Comparison of ENCODE assay signal across 12 cellular contexts in the genomic region with DNA sequence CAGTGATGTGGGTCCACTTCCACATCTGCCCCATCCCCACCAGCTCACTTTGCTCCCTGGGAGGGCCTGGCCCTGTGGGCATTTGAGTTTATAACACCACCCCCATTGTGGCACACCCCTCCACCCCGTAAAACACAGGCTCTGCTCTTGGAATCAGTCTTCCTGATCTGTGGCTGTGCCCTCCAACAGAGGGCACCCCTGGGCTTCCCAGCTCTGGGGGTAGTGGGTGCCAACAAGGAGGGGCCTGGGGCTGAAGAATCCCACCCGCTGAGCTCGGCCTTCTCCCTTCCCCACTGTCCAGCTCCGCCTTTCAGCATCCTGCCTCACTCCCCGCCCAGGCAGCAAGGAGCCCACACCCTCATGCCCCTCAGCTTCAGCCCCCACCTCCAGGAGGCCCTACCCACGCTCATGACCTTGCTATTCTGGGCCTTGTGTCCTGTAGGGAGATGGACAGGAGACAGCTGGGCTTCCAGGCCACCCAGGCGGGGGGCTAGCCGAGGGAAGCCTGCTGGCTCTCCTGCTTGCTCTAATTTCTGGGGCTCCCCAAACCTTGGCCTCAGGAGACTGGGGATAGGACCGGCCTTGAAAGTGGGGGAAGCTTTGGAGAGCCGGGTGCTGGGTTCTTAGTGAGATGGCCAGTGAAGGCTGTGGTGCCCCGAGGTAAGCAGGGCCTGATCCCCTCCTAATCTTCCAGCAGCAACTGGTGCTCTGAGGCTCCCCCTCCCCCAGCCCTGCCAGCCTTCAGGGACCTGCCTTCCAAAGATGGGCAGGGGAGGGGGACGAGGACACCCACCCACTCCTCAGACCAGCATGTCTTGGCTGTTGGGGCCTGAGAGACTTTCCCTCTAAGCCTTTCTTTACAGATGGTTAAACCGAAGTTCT. TPM values are rescaled to one million over a fixed set of nuclear protein-coding genes. Genes with fewer than 3 reads are reported as not detected.
DNase-seq lines count a peak whose midpoint lies in the region; ATAC-seq, FAIRE-seq and TF ChIP-seq lines count a peak whose summit lies in the region.
"Had no signal": no experiment of that assay in that cellular context is flagged by ENCODE, and none has a peak within 500 bp of the region (broad histone marks: within the 10 kb centered on the region; RNA-seq: fewer than 3 reads in every experiment).

No MANE protein-coding gene starts in this region.

- TF ChIP-seq CTCF in HepG2 (CRISPR knock-in tag; IDR thresholded peaks at IDR 0.05), result peak; percentile 54
- TF ChIP-seq CTCF in right lobe of liver (IDR thresholded peaks at IDR 0.05), result no peak
- no peak for TF ChIP-seq CTCF in osteocyte (IDR thresholded peaks at IDR 0.05)

- in situ Hi-C loops in HepG2 (cut with HindIII; ENCODE audit: extremely low pct_ligation_motif_present, low pct_unique_long_range_greater_than_20kb), result no loop called here

- H3K4me3 Mint-ChIP-seq in osteocyte (ENCODE audit: unreplicated experiment), result no peak overlapping the region
- H3K4me3 Mint-ChIP-seq: activated T-cell treated with anti-CD3 and anti-CD28 coated beads, Interleukin-2, amount 50 U/mL, for 72 hours had no signal

- H3K27ac ChIP-seq in HepG2 (ENCODE audit: extremely low read length, insufficient read depth, low read length) (no peak overlapping the region), right lobe of liver (no peak overlapping the region)

- TF ChIP-seq POLR2A in HepG2 (IDR thresholded peaks at IDR 0.05; ENCODE audit: insufficient read depth in 1 of 2, low read depth in 2 of 2, low read length in 2 of 2), result peak in 1 of 2 experiments; percentile 20; a peak in 1 of 4 replicates
- TF ChIP-seq POLR2A in right lobe of liver (IDR thresholded peaks at IDR 0.05), result no peak

- no peaks in the 10 kb centered on the region for H3K79me2 ChIP-seq in HepG2 (ENCODE audit: insufficient read depth, low read length)

- no peak overlapping the region for H3K4me2 ChIP-seq in HepG2 (ENCODE audit: low read depth, low read length)

- H3K4me1 Mint-ChIP-seq in osteocyte (ENCODE audit: unreplicated experiment), result peaks cover 9% of the 10 kb centered on the region

- no peaks in the 10 kb centered on the region for H3K27me3 ChIP-seq in HepG2 (ENCODE audit: control insufficient read depth in 1 of 2, insufficient read depth in 2 of 2, low read length in 2 of 2)
- no peaks in the 10 kb centered on the region for H3K27me3 ChIP-seq in right lobe of liver

- no peak overlapping the region for H2AFZ ChIP-seq in HepG2 (ENCODE audit: low read length)

- FAIRE-seq in HepG2 (lab: Jason Lieb, UNC), result no peak
- FAIRE-seq: keratinocyte had no signal

- CTCF ChIA-PET in HepG2 (lab: Yijun Ruan, JAX; ENCODE audit: low intra/inter-chr PET ratio, low total read pairs), result interaction anchor here (2.9 kb wide), 1 partner anchor 70 kb away, joined by 32 read pairs; no protein-coding TSS in a partner anchor

- H3K4me3 ChIP-seq in HepG2 (replicated peaks in 1 of 3; ENCODE audit: insufficient read depth in 1 of 3, low read depth in 2 of 3, low read length in 3 of 3), result no peak overlapping the region
- no peak overlapping the region for H3K4me3 ChIP-seq in right lobe of liver
- H3K4me3 ChIP-seq: mucosa of descending colon had no signal

- TF ChIP-seq EP300 in HepG2 (IDR thresholded peaks at IDR 0.05; ENCODE audit: low read depth in 2 of 2, low read length in 2 of 2) (no peak), HepG2 (CRISPR knock-in tag; IDR thresholded peaks at IDR 0.05; ENCODE audit: borderline replicate concordance) (no peak)

- H3K27me3 Mint-ChIP-seq in osteocyte (ENCODE audit: unreplicated experiment), result no peaks in the 10 kb centered on the region

- no peaks in the 10 kb centered on the region for H4K20me1 ChIP-seq in HepG2 (ENCODE audit: insufficient read depth, low read length)

- no peak for TF ChIP-seq RAD21 in HepG2 (CRISPR knock-in tag; IDR thresholded peaks at IDR 0.05)

- H3K9me3 Mint-ChIP-seq in osteocyte (ENCODE audit: unreplicated experiment), result no peaks in the 10 kb centered on the region
- H3K9me3 Mint-ChIP-seq: activated T-cell treated with anti-CD3 and anti-CD28 coated beads, Interleukin-2, amount 50 U/mL, for 72 hours had no signal

- DNase-seq in HepG2 (ENCODE audit: low spot score), result no peak
- no peak for DNase-seq in right lobe of liver
- peak; percentile 13 for DNase-seq in cerebellar cortex (ENCODE audit: low spot score)
- DNase-seq in osteocyte (ENCODE audit: extremely low spot score, unreplicated experiment), result no peak
- DNase-seq in SW 1271 (lab: John Stamatoyannopoulos, UW), result no peak
- DNase-seq: activated CD4-positive, alpha-beta T cell treated with anti-CD3 and anti-CD28 coated beads for 4 hours; activated T-cell treated with anti-CD3 and anti-CD28 coated beads, Interleukin-2, amount 50 U/mL, for 72 hours; mucosa of descending colon; NCI-H1694 had no signal

- POLR2A ChIA-PET in HepG2 (lab: Yijun Ruan, JAX), result interaction anchor here (0.8 to 3.2 kb wide), 3 partner anchors 10 to 52 kb away, joined by 3 to 15 read pairs (median 4); partner anchors contain the start of gene SH2B1

- no peak overlapping the region for H3K27ac Mint-ChIP-seq in osteocyte (ENCODE audit: unreplicated experiment)
- H3K27ac Mint-ChIP-seq: activated T-cell treated with anti-CD3 and anti-CD28 coated beads, Interleukin-2, amount 50 U/mL, for 72 hours had no signal

- H3K4me1 ChIP-seq in HepG2 (ENCODE audit: insufficient read depth, low read length), result no peaks in the 10 kb centered on the region
- peaks cover 0 to 6% (median 3%) of the 10 kb centered on the region in 4 donors for H3K4me1 ChIP-seq in right lobe of liver

- H3K9me3 ChIP-seq in HepG2 (ENCODE audit: low read length) (no peaks in the 10 kb centered on the region), right lobe of liver (no peaks in the 10 kb centered on the region)
- H3K9me3 ChIP-seq: mucosa of descending colon had no signal

- 90% methylated on average over 13 of the region's 13 CpGs for WGBS in HepG2 (ENCODE audit: low lambda C conversion rate)
- WGBS in right lobe of liver (ENCODE audit: insufficient coverage, low coverage, low lambda C conversion rate, missing lambda C conversion rate), result 41% methylated on average over 2 of the region's 13 CpGs

- BruUV-seq in HepG2 (replicated peaks; lab: Mats Ljungman, UMichigan), result no TSS peak

- H3K36me3 Mint-ChIP-seq in osteocyte (ENCODE audit: unreplicated experiment), result peaks cover 7% of the 10 kb centered on the region

- intact Hi-C loops in HepG2 (cut with micrococcal nuclease; ENCODE audit: unreplicated experiment), result no loop called here
- intact Hi-C loops in right lobe of liver (cut with DNase I), result no loop called here

- peaks cover 29 to 41% of the 10 kb centered on the region in 2 experiments; a peak in 4 of 5 replicates for H3K36me3 ChIP-seq in HepG2 (replicated peaks in 1 of 2; ENCODE audit: control insufficient read depth in 1 of 2, insufficient read depth in 2 of 2, low read length in 2 of 2)
- peaks cover 0 to 9% (median 6%) of the 10 kb centered on the region in 4 donors for H3K36me3 ChIP-seq in right lobe of liver

- no peak for ATAC-seq in HepG2
- no peak for ATAC-seq in right lobe of liver
- ATAC-seq in HG03045 (IDR thresholded peaks at IDR 0.05; ENCODE audit: unreplicated experiment), result no peak
- ATAC-seq: activated T-cell treated with anti-CD3 and anti-CD28 coated beads, Interleukin-2, amount 50 U/mL, for 72 hours; HCT116; mucosa of descending colon had no signal

- no peak overlapping the region for H3K9ac ChIP-seq in HepG2 (ENCODE audit: insufficient read depth, low read depth, low read length)

RNA-seq across cellular contexts. Expression of gene ATP2A1, which starts 2.9 kb away (rescaled TPM):
- 0.70 and 3.2 TPM in 2 replicates for total RNA-seq in HepG2 (2016; rRNA removed; fragmentation: Illumina TruSeq; extraction: Trizol)
- total RNA-seq in HepG2 (2016; cell fraction: cytosol; rRNA removed; fragmentation: Illumina TruSeq; extraction: Trizol; ENCODE audit: low read depth), result 1.1 and 1.9 TPM in 2 replicates
- 0.30 and 2.0 TPM in 2 replicates for total RNA-seq in HepG2 (2016; cell fraction: insoluble cytoplasmic fraction; rRNA removed; fragmentation: Illumina TruSeq; extraction: Trizol)
- 0.65 and 1.3 TPM in 2 replicates for total RNA-seq in HepG2 (2016; cell fraction: membrane; rRNA removed; fragmentation: Illumina TruSeq; extraction: Trizol)
- total RNA-seq in HepG2 (2016; cell fraction: nucleus; rRNA removed; fragmentation: Illumina TruSeq; extraction: Trizol), result 4.8 and 6.9 TPM in 2 replicates
- 12.5 and 16.4 TPM in 2 replicates for polyA plus RNA-seq in HepG2 (2011; rRNA removed)
- polyA plus RNA-seq in HepG2 (2011; cell fraction: cytosol; rRNA removed), result 2.7 and 2.9 TPM in 2 replicates
- polyA plus RNA-seq in HepG2 (2011; cell fraction: nucleus; rRNA removed), result 149 and 332 TPM in 2 replicates
- 31.5 and 57.2 TPM in 2 replicates for polyA plus RNA-seq in HepG2 (2012)
- polyA plus RNA-seq in HepG2 (2016; cell fraction: cytosol; fragmentation: Illumina TruSeq; extraction: Trizol; ENCODE audit: low read depth), result 0.51 TPM in 2 replicates
- 1.3 and 1.5 TPM in 2 replicates for polyA plus RNA-seq in HepG2 (2016; cell fraction: insoluble cytoplasmic fraction; fragmentation: Illumina TruSeq; extraction: Trizol; ENCODE audit: low read depth)
- 0.87 and 1.9 TPM in 2 replicates for polyA plus RNA-seq in HepG2 (2016; cell fraction: membrane; fragmentation: Illumina TruSeq; extraction: Trizol; ENCODE audit: low read depth)
- 55.1 and 58.0 TPM in 2 replicates for polyA plus RNA-seq in HepG2 (2016; cell fraction: nucleus; fragmentation: Illumina TruSeq; extraction: Trizol; ENCODE audit: insufficient read depth, low read depth)
- polyA minus RNA-seq in HepG2 (2011; rRNA and poly(A)+ RNA removed; ENCODE audit: low replicate concordance), result 1.4 and 6.4 TPM in 2 replicates
- 0.59 and 1.4 TPM in 2 replicates for polyA minus RNA-seq in HepG2 (2011; cell fraction: cytosol; rRNA and poly(A)+ RNA removed)
- 26.7 and 30.8 TPM in 2 replicates for polyA minus RNA-seq in HepG2 (2011; cell fraction: nucleus; rRNA and poly(A)+ RNA removed)
- 1 to 10 TPM in 2 of 6 experiments, under 1 TPM in 4; 0.42 to 3.6 (median 0.77) TPM for total RNA-seq in right lobe of liver
- 0.42 and 0.64 TPM in 2 replicates for total RNA-seq in osteocyte

RNA-seq across cellular contexts. Expression of gene SH2B1, which starts 11.7 kb away (rescaled TPM):
- total RNA-seq in HepG2 (2016; rRNA removed; fragmentation: Illumina TruSeq; extraction: Trizol) (15.6 and 23.3 TPM in 2 replicates), right lobe of liver (10 to 100 TPM; 13.2 to 27.1 (median 20.6) TPM), osteocyte (57.9 and 60.7 TPM in 2 replicates)
- 22.5 and 27.1 TPM in 2 replicates for total RNA-seq in HepG2 (2016; cell fraction: cytosol; rRNA removed; fragmentation: Illumina TruSeq; extraction: Trizol; ENCODE audit: low read depth)
- 13.4 and 24.5 TPM in 2 replicates for total RNA-seq in HepG2 (2016; cell fraction: insoluble cytoplasmic fraction; rRNA removed; fragmentation: Illumina TruSeq; extraction: Trizol)
- 16.3 and 21.4 TPM in 2 replicates for total RNA-seq in HepG2 (2016; cell fraction: membrane; rRNA removed; fragmentation: Illumina TruSeq; extraction: Trizol)
- total RNA-seq in HepG2 (2016; cell fraction: nucleus; rRNA removed; fragmentation: Illumina TruSeq; extraction: Trizol), result 30.1 and 30.6 TPM in 2 replicates
- 30.8 and 40.2 TPM in 2 replicates for polyA plus RNA-seq in HepG2 (2011; rRNA removed)
- polyA plus RNA-seq in HepG2 (2011; cell fraction: cytosol; rRNA removed), result 15.2 and 19.8 TPM in 2 replicates
- polyA plus RNA-seq in HepG2 (2011; cell fraction: nucleus; rRNA removed), result 198 and 224 TPM in 2 replicates
- 35.0 and 37.6 TPM in 2 replicates for polyA plus RNA-seq in HepG2 (2012)
- polyA plus RNA-seq in HepG2 (2016; cell fraction: cytosol; fragmentation: Illumina TruSeq; extraction: Trizol; ENCODE audit: low read depth), result 4.3 and 6.0 TPM in 2 replicates
- 18.0 and 21.1 TPM in 2 replicates for polyA plus RNA-seq in HepG2 (2016; cell fraction: insoluble cytoplasmic fraction; fragmentation: Illumina TruSeq; extraction: Trizol; ENCODE audit: low read depth)
- 12.3 and 13.6 TPM in 2 replicates for polyA plus RNA-seq in HepG2 (2016; cell fraction: membrane; fragmentation: Illumina TruSeq; extraction: Trizol; ENCODE audit: low read depth)
- polyA plus RNA-seq in HepG2 (2016; cell fraction: nucleus; fragmentation: Illumina TruSeq; extraction: Trizol; ENCODE audit: insufficient read depth, low read depth), result 82.4 and 89.4 TPM in 2 replicates
- 44.5 and 55.4 TPM in 2 replicates for polyA minus RNA-seq in HepG2 (2011; rRNA and poly(A)+ RNA removed; ENCODE audit: low replicate concordance)
- polyA minus RNA-seq in HepG2 (2011; cell fraction: cytosol; rRNA and poly(A)+ RNA removed), result 10.5 and 11.6 TPM in 2 replicates
- 36.8 and 48.6 TPM in 2 replicates for polyA minus RNA-seq in HepG2 (2011; cell fraction: nucleus; rRNA and poly(A)+ RNA removed)

RNA-seq across cellular contexts. Expression of gene TUFM, which starts 29.2 kb away (rescaled TPM):
- total RNA-seq in HepG2 (2016; rRNA removed; fragmentation: Illumina TruSeq; extraction: Trizol), result 138 and 298 TPM in 2 replicates
- 52.9 and 59.0 TPM in 2 replicates for total RNA-seq in HepG2 (2016; cell fraction: cytosol; rRNA removed; fragmentation: Illumina TruSeq; extraction: Trizol; ENCODE audit: low read depth)
- 109 and 318 TPM in 2 replicates for total RNA-seq in HepG2 (2016; cell fraction: insoluble cytoplasmic fraction; rRNA removed; fragmentation: Illumina TruSeq; extraction: Trizol)
- total RNA-seq in HepG2 (2016; cell fraction: membrane; rRNA removed; fragmentation: Illumina TruSeq; extraction: Trizol), result 97.9 and 102 TPM in 2 replicates
- 269 and 303 TPM in 2 replicates for total RNA-seq in HepG2 (2016; cell fraction: nucleus; rRNA removed; fragmentation: Illumina TruSeq; extraction: Trizol)
- polyA plus RNA-seq in HepG2 (2011; rRNA removed), result 189 and 206 TPM in 2 replicates
- polyA plus RNA-seq in HepG2 (2011; cell fraction: cytosol; rRNA removed), result 123 and 178 TPM in 2 replicates
- 404 and 487 TPM in 2 replicates for polyA plus RNA-seq in HepG2 (2011; cell fraction: nucleus; rRNA removed)
- 180 and 205 TPM in 2 replicates for polyA plus RNA-seq in HepG2 (2012)
- polyA plus RNA-seq in HepG2 (2016; cell fraction: cytosol; fragmentation: Illumina TruSeq; extraction: Trizol; ENCODE audit: low read depth), result 69.4 and 72.1 TPM in 2 replicates
- polyA plus RNA-seq in HepG2 (2016; cell fraction: insoluble cytoplasmic fraction; fragmentation: Illumina TruSeq; extraction: Trizol; ENCODE audit: low read depth), result 150 and 184 TPM in 2 replicates
- 99.2 and 107 TPM in 2 replicates for polyA plus RNA-seq in HepG2 (2016; cell fraction: membrane; fragmentation: Illumina TruSeq; extraction: Trizol; ENCODE audit: low read depth)
- 673 and 742 TPM in 2 replicates for polyA plus RNA-seq in HepG2 (2016; cell fraction: nucleus; fragmentation: Illumina TruSeq; extraction: Trizol; ENCODE audit: insufficient read depth, low read depth)
- 135 and 165 TPM in 2 replicates for polyA minus RNA-seq in HepG2 (2011; rRNA and poly(A)+ RNA removed; ENCODE audit: low replicate concordance)
- polyA minus RNA-seq in HepG2 (2011; cell fraction: cytosol; rRNA and poly(A)+ RNA removed), result 69.4 and 75.9 TPM in 2 replicates
- polyA minus RNA-seq in HepG2 (2011; cell fraction: nucleus; rRNA and poly(A)+ RNA removed), result 56.7 and 63.5 TPM in 2 replicates
- 100 to 1,000 TPM; 103 to 169 (median 141) TPM for total RNA-seq in right lobe of liver
- 122 and 132 TPM in 2 replicates for total RNA-seq in osteocyte

RNA-seq across cellular contexts. Expression of gene RABEP2, which starts 49.7 kb away (rescaled TPM):
- total RNA-seq in HepG2 (2016; rRNA removed; fragmentation: Illumina TruSeq; extraction: Trizol) (16.1 and 18.4 TPM in 2 replicates), right lobe of liver (10 to 100 TPM in 2 of 6 experiments, 1 to 10 TPM in 4; 5.0 to 21.0 (median 9.1) TPM), osteocyte (19.3 and 20.0 TPM in 2 replicates)
- total RNA-seq in HepG2 (2016; cell fraction: cytosol; rRNA removed; fragmentation: Illumina TruSeq; extraction: Trizol; ENCODE audit: low read depth), result 2.9 and 3.6 TPM in 2 replicates
- 13.9 and 19.6 TPM in 2 replicates for total RNA-seq in HepG2 (2016; cell fraction: insoluble cytoplasmic fraction; rRNA removed; fragmentation: Illumina TruSeq; extraction: Trizol)
- total RNA-seq in HepG2 (2016; cell fraction: membrane; rRNA removed; fragmentation: Illumina TruSeq; extraction: Trizol), result 7.5 and 8.4 TPM in 2 replicates
- total RNA-seq in HepG2 (2016; cell fraction: nucleus; rRNA removed; fragmentation: Illumina TruSeq; extraction: Trizol), result 10.2 and 11.4 TPM in 2 replicates
- polyA plus RNA-seq in HepG2 (2011; rRNA removed), result 10.8 and 12.4 TPM in 2 replicates
- 8.5 and 13.3 TPM in 2 replicates for polyA plus RNA-seq in HepG2 (2011; cell fraction: cytosol; rRNA removed)
- polyA plus RNA-seq in HepG2 (2011; cell fraction: nucleus; rRNA removed), result 28.2 and 32.3 TPM in 2 replicates
- 5.7 and 7.3 TPM in 2 replicates for polyA plus RNA-seq in HepG2 (2012)
- polyA plus RNA-seq in HepG2 (2016; cell fraction: cytosol; fragmentation: Illumina TruSeq; extraction: Trizol; ENCODE audit: low read depth), result 1.9 and 2.8 TPM in 2 replicates
- polyA plus RNA-seq in HepG2 (2016; cell fraction: insoluble cytoplasmic fraction; fragmentation: Illumina TruSeq; extraction: Trizol; ENCODE audit: low read depth), result 9.8 and 12.4 TPM in 2 replicates
- polyA plus RNA-seq in HepG2 (2016; cell fraction: membrane; fragmentation: Illumina TruSeq; extraction: Trizol; ENCODE audit: low read depth), result 4.5 and 4.9 TPM in 2 replicates
- 17.2 and 17.9 TPM in 2 replicates for polyA plus RNA-seq in HepG2 (2016; cell fraction: nucleus; fragmentation: Illumina TruSeq; extraction: Trizol; ENCODE audit: insufficient read depth, low read depth)
- polyA minus RNA-seq in HepG2 (2011; rRNA and poly(A)+ RNA removed; ENCODE audit: low replicate concordance), result 5.5 and 7.5 TPM in 2 replicates
- polyA minus RNA-seq in HepG2 (2011; cell fraction: cytosol; rRNA and poly(A)+ RNA removed), result 5.5 and 7.4 TPM in 2 replicates
- 6.2 and 7.5 TPM in 2 replicates for polyA minus RNA-seq in HepG2 (2011; cell fraction: nucleus; rRNA and poly(A)+ RNA removed)

RNA-seq across cellular contexts. Expression of gene ATXN2L, which starts 52.6 kb away (rescaled TPM):
- total RNA-seq in HepG2 (2016; rRNA removed; fragmentation: Illumina TruSeq; extraction: Trizol) (40.8 and 48.4 TPM in 2 replicates), right lobe of liver (10 to 100 TPM; 40.5 to 78.1 (median 57.2) TPM), osteocyte (208 and 210 TPM in 2 replicates)
- 36.9 and 45.8 TPM in 2 replicates for total RNA-seq in HepG2 (2016; cell fraction: cytosol; rRNA removed; fragmentation: Illumina TruSeq; extraction: Trizol; ENCODE audit: low read depth)
- 42.8 and 43.7 TPM in 2 replicates for total RNA-seq in HepG2 (2016; cell fraction: insoluble cytoplasmic fraction; rRNA removed; fragmentation: Illumina TruSeq; extraction: Trizol)
- total RNA-seq in HepG2 (2016; cell fraction: membrane; rRNA removed; fragmentation: Illumina TruSeq; extraction: Trizol), result 52.1 and 54.1 TPM in 2 replicates
- 63.4 and 92.7 TPM in 2 replicates for total RNA-seq in HepG2 (2016; cell fraction: nucleus; rRNA removed; fragmentation: Illumina TruSeq; extraction: Trizol)
- 55.1 and 63.9 TPM in 2 replicates for polyA plus RNA-seq in HepG2 (2011; rRNA removed)
- 23.4 and 26.4 TPM in 2 replicates for polyA plus RNA-seq in HepG2 (2011; cell fraction: cytosol; rRNA removed)
- 475 and 487 TPM in 2 replicates for polyA plus RNA-seq in HepG2 (2011; cell fraction: nucleus; rRNA removed)
- 130 and 201 TPM in 2 replicates for polyA plus RNA-seq in HepG2 (2012)
- polyA plus RNA-seq in HepG2 (2016; cell fraction: cytosol; fragmentation: Illumina TruSeq; extraction: Trizol; ENCODE audit: low read depth), result 25.5 and 29.6 TPM in 2 replicates
- polyA plus RNA-seq in HepG2 (2016; cell fraction: insoluble cytoplasmic fraction; fragmentation: Illumina TruSeq; extraction: Trizol; ENCODE audit: low read depth), result 97.1 and 152 TPM in 2 replicates
- 65.4 and 76.8 TPM in 2 replicates for polyA plus RNA-seq in HepG2 (2016; cell fraction: membrane; fragmentation: Illumina TruSeq; extraction: Trizol; ENCODE audit: low read depth)
- 346 and 353 TPM in 2 replicates for polyA plus RNA-seq in HepG2 (2016; cell fraction: nucleus; fragmentation: Illumina TruSeq; extraction: Trizol; ENCODE audit: insufficient read depth, low read depth)
- 36.7 and 65.3 TPM in 2 replicates for polyA minus RNA-seq in HepG2 (2011; rRNA and poly(A)+ RNA removed; ENCODE audit: low replicate concordance)
- 77.5 and 78.1 TPM in 2 replicates for polyA minus RNA-seq in HepG2 (2011; cell fraction: cytosol; rRNA and poly(A)+ RNA removed)
- 171 and 176 TPM in 2 replicates for polyA minus RNA-seq in HepG2 (2011; cell fraction: nucleus; rRNA and poly(A)+ RNA removed)
